19 cellular contexts compared by ENCODE assay signal in genomic region chr12:26612203-26612602, GRCh38.
"Had no signal": no experiment of that assay in that cellular context is flagged by ENCODE, and none has a peak within 500 bp of the region (broad histone marks: within the 10 kb centered on the region; RNA-seq: fewer than 3 reads in every experiment).

No MANE protein-coding gene starts in this region.

- H3K36me3 ChIP-seq: cardiac muscle cell, gastrocnemius medialis, lower lobe of right lung had no signal

- H3K4me1 ChIP-seq: gastrocnemius medialis, lower lobe of right lung, testis had no signal

- H3K9me3 ChIP-seq: gastrocnemius medialis, lower lobe of right lung, SK-N-SH, testis had no signal

- H3K27ac Mint-ChIP-seq: activated CD4-positive, alpha-beta T cell treated with anti-CD3 and anti-CD28 coated beads, Interleukin-2, amount 10 ng/mL, durations not matched to agents 24 days and 14 days; activated CD8-positive, alpha-beta T cell treated with anti-CD3 and anti-CD28 coated beads for 36 hours; activated naive CD8-positive, alpha-beta T cell treated with anti-CD3 and anti-CD28 coated beads for 36 hours; activated T-helper 17 cell treated with anti-CD3 and anti-CD28 coated beads, Interleukin-2, amount 50 U/mL, for 72 hours; endodermal cell; nephron; T-cell; type B pancreatic cell had no signal

- H3K36me3 Mint-ChIP-seq: activated naive CD8-positive, alpha-beta T cell treated with anti-CD3 and anti-CD28 coated beads for 36 hours had no signal

- H3K4me1 Mint-ChIP-seq: activated CD4-positive, alpha-beta T cell treated with anti-CD3 and anti-CD28 coated beads, Interleukin-2, amount 10 ng/mL, durations not matched to agents 24 days and 14 days; activated naive CD8-positive, alpha-beta T cell treated with anti-CD3 and anti-CD28 coated beads for 36 hours; activated T-helper 17 cell treated with anti-CD3 and anti-CD28 coated beads, Interleukin-2, amount 50 U/mL, for 72 hours; T-cell had no signal

- H3K27ac ChIP-seq: cardiac muscle cell, gastrocnemius medialis, lower lobe of right lung, testis had no signal

- H3K27me3 Mint-ChIP-seq: activated CD4-positive, alpha-beta T cell treated with anti-CD3 and anti-CD28 coated beads, Interleukin-2, amount 10 ng/mL, durations not matched to agents 24 days and 14 days; activated CD8-positive, alpha-beta T cell treated with anti-CD3 and anti-CD28 coated beads for 36 hours; activated naive CD8-positive, alpha-beta T cell treated with anti-CD3 and anti-CD28 coated beads for 36 hours; activated T-helper 17 cell treated with anti-CD3 and anti-CD28 coated beads, Interleukin-2, amount 50 U/mL, for 72 hours; T-cell; type B pancreatic cell had no signal

- H3K4me3 ChIP-seq: cardiac muscle cell, gastrocnemius medialis, lower lobe of right lung, testis had no signal

- H3K9ac ChIP-seq: SK-N-SH had no signal

- H3K27me3 ChIP-seq: cardiac muscle cell, gastrocnemius medialis, testis had no signal

- DNase-seq: activated CD4-positive, alpha-beta T cell treated with anti-CD3 and anti-CD28 coated beads, Interleukin-2, amount 10 ng/mL, durations not matched to agents 24 days and 14 days; activated CD8-positive, alpha-beta T cell treated with anti-CD3 and anti-CD28 coated beads for 36 hours; activated naive CD4-positive, alpha-beta T cell; activated naive CD8-positive, alpha-beta T cell treated with anti-CD3 and anti-CD28 coated beads for 36 hours; activated T-cell treated with anti-CD3 and anti-CD28 coated beads, Interleukin-2, amount 50 U/mL, for 1 hour; amniotic stem cell; endodermal cell; gastrocnemius medialis; lower lobe of right lung; SK-N-SH; stimulated activated CD4-positive, alpha-beta T cell treated with anti-CD3 and anti-CD28 coated beads, Interleukin-2, amount 100 ng/mL, for 24 hours; stimulated activated naive CD8-positive, alpha-beta T cell treated with anti-CD3 and anti-CD28 coated beads, Interleukin-15, Interleukin-2, amounts not matched to agents 100 U/mL and 50 U/mL, for 24 hours; T-cell; testis had no signal

- H3K4me2 ChIP-seq: SK-N-SH had no signal

- H3K4me3 Mint-ChIP-seq: activated CD4-positive, alpha-beta T cell treated with anti-CD3 and anti-CD28 coated beads, Interleukin-2, amount 10 ng/mL, durations not matched to agents 24 days and 14 days; activated CD8-positive, alpha-beta T cell treated with anti-CD3 and anti-CD28 coated beads for 36 hours; activated naive CD8-positive, alpha-beta T cell treated with anti-CD3 and anti-CD28 coated beads for 36 hours; activated T-helper 17 cell treated with anti-CD3 and anti-CD28 coated beads, Interleukin-2, amount 50 U/mL, for 72 hours; endodermal cell; nephron; T-cell; type B pancreatic cell; WTC11 had no signal

- ATAC-seq: activated CD8-positive, alpha-beta T cell treated with anti-CD3 and anti-CD28 coated beads for 36 hours; activated T-helper 17 cell treated with anti-CD3 and anti-CD28 coated beads, Interleukin-2, amount 50 U/mL, for 72 hours; gastrocnemius medialis; lower lobe of right lung; stimulated activated naive CD8-positive, alpha-beta T cell treated with anti-CD3 and anti-CD28 coated beads, Interleukin-15, Interleukin-2, amounts not matched to agents 100 U/mL and 50 U/mL, for 24 hours; T-cell; WTC11 had no signal

- H3K9me3 Mint-ChIP-seq: activated CD4-positive, alpha-beta T cell treated with anti-CD3 and anti-CD28 coated beads, Interleukin-2, amount 10 ng/mL, durations not matched to agents 24 days and 14 days; activated CD8-positive, alpha-beta T cell treated with anti-CD3 and anti-CD28 coated beads for 36 hours; activated naive CD8-positive, alpha-beta T cell treated with anti-CD3 and anti-CD28 coated beads for 36 hours; activated T-helper 17 cell treated with anti-CD3 and anti-CD28 coated beads, Interleukin-2, amount 50 U/mL, for 72 hours; endodermal cell; nephron; T-cell; type B pancreatic cell had no signal
